In the genomic region with DNA sequence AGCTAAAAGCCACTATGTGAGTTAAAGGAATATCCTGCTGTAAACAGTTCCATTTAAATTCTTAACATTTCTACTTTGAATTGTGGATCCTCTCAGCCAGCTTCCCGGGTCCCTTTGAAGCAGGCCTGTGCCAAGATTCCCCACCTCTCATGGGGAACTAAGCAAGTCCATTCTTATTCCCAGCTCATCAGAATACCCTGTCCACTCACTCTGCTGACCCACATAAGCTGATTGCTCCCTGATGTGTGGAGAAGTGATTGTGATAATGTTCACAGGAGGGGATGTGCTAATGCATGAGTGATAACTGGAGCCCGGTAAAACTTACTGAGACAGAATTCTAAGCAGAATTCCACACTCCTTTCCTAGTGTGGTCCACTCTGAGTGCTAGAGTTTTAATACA, we compare ENCODE assay signal across 23 cellular contexts.
"Had no signal": no experiment of that assay in that cellular context is flagged by ENCODE, and none has a peak within 500 bp of the region (broad histone marks: within the 10 kb centered on the region; RNA-seq: fewer than 3 reads in every experiment).

No MANE protein-coding gene starts in this region.

- H3K4me3 Mint-ChIP-seq: activated CD8-positive, alpha-beta T cell treated with anti-CD3 and anti-CD28 coated beads, Interleukin-2, amount 10 ng/mL, durations not matched to agents 7 days and 5 days; activated naive CD8-positive, alpha-beta T cell treated with anti-CD3 and anti-CD28 coated beads, Interleukin-2, amount 50 U/mL, for 24 hours; activated T-helper 1 cell treated with anti-CD3 and anti-CD28 coated beads, Interleukin-12 subunit alpha, Interleukin-12 subunit beta, Interleukin-2, Interleukin-4 antibody, amounts not matched to agents 30 ng/mL and 10 ng/mL and 1 ng/mL, durations not matched to agents 14 hours and 24 hours and 36 hours; nephron progenitor cell; stimulated activated effector memory CD8-positive, alpha-beta T cell treated with anti-CD3 and anti-CD28 coated beads, Interleukin-12 subunit alpha, Interleukin-12 subunit beta, amount 100 ng/mL, for 72 hours; T-helper 2 cell treated with Interferon-gamma antibody and Interleukin-4, amounts not matched to agents 5 μg/mL and 100 μg/mL, for 36 hours had no signal

- DNase-seq: activated CD4-positive, alpha-beta T cell treated with anti-CD3 and anti-CD28 coated beads, Interleukin-2, amount 50 U/mL, for 1 hour; activated CD4-positive, CD25-positive, alpha-beta regulatory T cell treated with anti-CD3 and anti-CD28 coated beads, Interleukin-2, amount 50 U/mL, for 72 hours; activated CD8-positive, alpha-beta T cell treated with anti-CD3 and anti-CD28 coated beads, Interleukin-2, amount 10 ng/mL, durations not matched to agents 7 days and 5 days; activated gamma-delta T cell; activated naive CD4-positive, alpha-beta T cell treated with anti-CD3 and anti-CD28 coated beads, Interleukin-2, amount 50 U/mL, for 16 hours; activated naive CD8-positive, alpha-beta T cell treated with anti-CD3 and anti-CD28 coated beads, Interleukin-2, amount 50 U/mL, for 24 hours; cortex of kidney; left cardiac atrium; nephron progenitor cell; occipital lobe; posterior cingulate gyrus; small intestine; stimulated activated CD4-positive, alpha-beta T cell treated with anti-CD3 and anti-CD28 coated beads, Interleukin-2, amount 100 ng/mL, for 24 hours; testis; trophoblast cell had no signal

- H3K27me3 ChIP-seq: testis, vagina had no signal

- H3K4me3 ChIP-seq: testis, vagina had no signal

- H3K27ac ChIP-seq: testis, vagina, VCaP had no signal

- H3K4me1 ChIP-seq: testis, vagina had no signal

- FAIRE-seq: endometrium, islet of Langerhans, small intestine had no signal

- H3K27ac Mint-ChIP-seq: activated CD8-positive, alpha-beta T cell treated with anti-CD3 and anti-CD28 coated beads, Interleukin-2, amount 10 ng/mL, durations not matched to agents 7 days and 5 days; activated naive CD8-positive, alpha-beta T cell treated with anti-CD3 and anti-CD28 coated beads, Interleukin-2, amount 50 U/mL, for 24 hours; activated T-helper 1 cell treated with anti-CD3 and anti-CD28 coated beads, Interleukin-12 subunit alpha, Interleukin-12 subunit beta, Interleukin-2, Interleukin-4 antibody, amounts not matched to agents 30 ng/mL and 10 ng/mL and 1 ng/mL, durations not matched to agents 14 hours and 24 hours and 36 hours; nephron progenitor cell; stimulated activated effector memory CD8-positive, alpha-beta T cell treated with anti-CD3 and anti-CD28 coated beads, Interleukin-12 subunit alpha, Interleukin-12 subunit beta, amount 100 ng/mL, for 72 hours; T-helper 2 cell treated with Interferon-gamma antibody and Interleukin-4, amounts not matched to agents 5 μg/mL and 100 μg/mL, for 36 hours had no signal

- H3K4me1 Mint-ChIP-seq: activated naive CD8-positive, alpha-beta T cell treated with anti-CD3 and anti-CD28 coated beads, Interleukin-2, amount 50 U/mL, for 24 hours; nephron progenitor cell; stimulated activated effector memory CD8-positive, alpha-beta T cell treated with anti-CD3 and anti-CD28 coated beads, Interleukin-12 subunit alpha, Interleukin-12 subunit beta, amount 100 ng/mL, for 72 hours had no signal

- ATAC-seq: activated CD8-positive, alpha-beta T cell treated with anti-CD3 and anti-CD28 coated beads, Interleukin-2, amount 10 ng/mL, durations not matched to agents 7 days and 5 days; activated naive CD8-positive, alpha-beta T cell treated with anti-CD3 and anti-CD28 coated beads, Interleukin-2, amount 50 U/mL, for 24 hours; left cardiac atrium; sciatic nerve; stimulated activated effector memory CD8-positive, alpha-beta T cell treated with anti-CD3 and anti-CD28 coated beads, Interleukin-12 subunit alpha, Interleukin-12 subunit beta, amount 100 ng/mL, for 72 hours had no signal

- H3K36me3 ChIP-seq: vagina had no signal

- H3K9me3 ChIP-seq: testis, vagina had no signal

- H3K36me3 Mint-ChIP-seq: stimulated activated effector memory CD8-positive, alpha-beta T cell treated with anti-CD3 and anti-CD28 coated beads, Interleukin-12 subunit alpha, Interleukin-12 subunit beta, amount 100 ng/mL, for 72 hours had no signal

- H3K27me3 Mint-ChIP-seq: activated naive CD8-positive, alpha-beta T cell treated with anti-CD3 and anti-CD28 coated beads, Interleukin-2, amount 50 U/mL, for 24 hours had no signal
